In genomic region chr10:67914777-67915340, GRCh38 we compare ENCODE assay signal across 30 cellular contexts. TPM values are rescaled to one million over a fixed set of nuclear protein-coding genes. Genes with fewer than 3 reads are reported as not detected.
DNase-seq lines count a peak whose midpoint lies in the region; ATAC-seq and TF ChIP-seq lines count a peak whose summit lies in the region.
"Had no signal": no experiment of that assay in that cellular context is flagged by ENCODE, and none has a peak within 500 bp of the region (broad histone marks: within the 10 kb centered on the region; RNA-seq: fewer than 3 reads in every experiment).

No MANE protein-coding gene starts in this region.

- no peak for DNase-seq in activated CD8-positive, alpha-beta T cell treated with anti-CD3 and anti-CD28 coated beads for 36 hours
- DNase-seq in activated CD8-positive, alpha-beta T cell treated with anti-CD3 and anti-CD28 coated beads, Interleukin-2, amount 10 ng/mL, durations not matched to agents 7 days and 5 days = no peak
- no peak for DNase-seq in CD4-positive, alpha-beta T cell
- DNase-seq in HFFc6 (no peak), lung (ENCODE audit: low spot score) (no peak), vagina (ENCODE audit: extremely low spot score in 2 of 2) (no peak)
- DNase-seq in activated T-helper 2 cell treated with anti-CD3 and anti-CD28 coated beads, Interferon-gamma antibody, Interleukin-2, Interleukin-4, amounts not matched to agents 10 μg/mL and 5 μg/mL and 100 μg/mL, durations not matched to agents 14 hours and 24 hours and 36 hours (ENCODE audit: low spot score) = no peak
- DNase-seq: activated CD4-positive, alpha-beta T cell treated with anti-CD3 and anti-CD28 coated beads, Interleukin-2, amount 50 U/mL, for 4 hours; activated CD8-positive, alpha-beta memory T cell treated with anti-CD3 and anti-CD28 coated beads, Interleukin-2, amount 50 U/mL, for 48 hours; activated effector memory CD4-positive, alpha-beta T cell treated with anti-CD3 and anti-CD28 coated beads, Interleukin-2, amount 50 U/mL, for 16 hours; body of pancreas; CD4-positive, CD25-positive, alpha-beta regulatory T cell; cerebellar nuclear complex; dermis blood vessel endothelial cell; DMS 273 treated with DMSO at 0.1 percent for 48 hours; gastrocnemius medialis; mammary epithelial cell; NCI-H1092; NCI-H1694; NCI-H2171; NCI-H510A; posterior cingulate gyrus; right cardiac atrium; SIG-M5; T-helper 9 cell had no signal

- POLR2A ChIA-PET in activated CD8-positive, alpha-beta T cell treated with anti-CD3 and anti-CD28 coated beads for 36 hours (lab: Charles Lee) = no interaction called here
- POLR2A ChIA-PET in activated CD8-positive, alpha-beta T cell treated with anti-CD3 and anti-CD28 coated beads, Interleukin-2, amount 10 ng/mL, durations not matched to agents 7 days and 5 days (lab: Charles Lee) = no interaction called here
- POLR2A ChIA-PET in CD4-positive, alpha-beta T cell (lab: Charles Lee) = no interaction called here

- no peak for TF ChIP-seq POLR2A in vagina (IDR thresholded peaks at IDR 0.05)

- H3K27me3 ChIP-seq in CD4-positive, alpha-beta T cell (ENCODE audit: control insufficient read depth, insufficient read depth, low read length) = no peaks in the 10 kb centered on the region
- no peaks in the 10 kb centered on the region for H3K27me3 ChIP-seq in lung (ENCODE audit: control insufficient read depth, insufficient read depth)
- H3K27me3 ChIP-seq in vagina = no peaks in the 10 kb centered on the region
- H3K27me3 ChIP-seq: body of pancreas, gastrocnemius medialis, thyroid gland had no signal

- H3K9me3 ChIP-seq in CD4-positive, alpha-beta T cell (ENCODE audit: control insufficient read depth, low read length) = no peaks in the 10 kb centered on the region
- H3K9me3 ChIP-seq in lung (ENCODE audit: control insufficient read depth in 2 of 2, insufficient read depth in 1 of 2, low read length in 1 of 2) (no peaks in the 10 kb centered on the region), vagina (no peaks in the 10 kb centered on the region)
- H3K9me3 ChIP-seq: A549, body of pancreas, gastrocnemius medialis, thyroid gland had no signal

- 92 to 93% methylated on average over 8 of the region's 8 CpGs for WGBS in lung, 2 donors

- H3K27me3 Mint-ChIP-seq in activated CD8-positive, alpha-beta T cell treated with anti-CD3 and anti-CD28 coated beads for 36 hours = no peaks in the 10 kb centered on the region
- H3K27me3 Mint-ChIP-seq in activated CD8-positive, alpha-beta T cell treated with anti-CD3 and anti-CD28 coated beads, Interleukin-2, amount 10 ng/mL, durations not matched to agents 7 days and 5 days (ENCODE audit: low read depth) = no peaks in the 10 kb centered on the region
- no peaks in the 10 kb centered on the region for H3K27me3 Mint-ChIP-seq in CD4-positive, alpha-beta T cell
- peaks cover 28% of the 10 kb centered on the region for H3K27me3 Mint-ChIP-seq in HFFc6 (ENCODE audit: insufficient read depth)
- H3K27me3 Mint-ChIP-seq in activated T-helper 2 cell treated with anti-CD3 and anti-CD28 coated beads, Interferon-gamma antibody, Interleukin-2, Interleukin-4, amounts not matched to agents 10 μg/mL and 5 μg/mL and 100 μg/mL, durations not matched to agents 14 hours and 24 hours and 36 hours (ENCODE audit: low read depth) = no peaks in the 10 kb centered on the region
- H3K27me3 Mint-ChIP-seq: CD4-positive, CD25-positive, alpha-beta regulatory T cell had no signal

- peak overlapping the region; percentile 56 for H3K27ac Mint-ChIP-seq in activated CD8-positive, alpha-beta T cell treated with anti-CD3 and anti-CD28 coated beads for 36 hours
- no peak overlapping the region for H3K27ac Mint-ChIP-seq in activated CD8-positive, alpha-beta T cell treated with anti-CD3 and anti-CD28 coated beads, Interleukin-2, amount 10 ng/mL, durations not matched to agents 7 days and 5 days
- peak overlapping the region; percentile 48 for H3K27ac Mint-ChIP-seq in CD4-positive, alpha-beta T cell
- peak overlapping the region; percentile 66 for H3K27ac Mint-ChIP-seq in HFFc6
- H3K27ac Mint-ChIP-seq in activated T-helper 2 cell treated with anti-CD3 and anti-CD28 coated beads, Interferon-gamma antibody, Interleukin-2, Interleukin-4, amounts not matched to agents 10 μg/mL and 5 μg/mL and 100 μg/mL, durations not matched to agents 14 hours and 24 hours and 36 hours = no peak overlapping the region
- H3K27ac Mint-ChIP-seq: CD4-positive, CD25-positive, alpha-beta regulatory T cell had no signal

- H3K36me3 Mint-ChIP-seq in activated CD8-positive, alpha-beta T cell treated with anti-CD3 and anti-CD28 coated beads for 36 hours (ENCODE audit: low read depth) = peaks cover 56% of the 10 kb centered on the region
- H3K36me3 Mint-ChIP-seq in activated CD8-positive, alpha-beta T cell treated with anti-CD3 and anti-CD28 coated beads, Interleukin-2, amount 10 ng/mL, durations not matched to agents 7 days and 5 days (ENCODE audit: low read depth) = peaks cover 57% of the 10 kb centered on the region
- peaks cover 86% of the 10 kb centered on the region for H3K36me3 Mint-ChIP-seq in CD4-positive, alpha-beta T cell (ENCODE audit: low read depth)
- peaks cover 50% of the 10 kb centered on the region for H3K36me3 Mint-ChIP-seq in HFFc6 (ENCODE audit: low read depth)
- H3K36me3 Mint-ChIP-seq in activated T-helper 2 cell treated with anti-CD3 and anti-CD28 coated beads, Interferon-gamma antibody, Interleukin-2, Interleukin-4, amounts not matched to agents 10 μg/mL and 5 μg/mL and 100 μg/mL, durations not matched to agents 14 hours and 24 hours and 36 hours (ENCODE audit: low read depth) = peaks cover 54% of the 10 kb centered on the region

- H3K36me3 ChIP-seq in lung (ENCODE audit: control insufficient read depth in 2 of 2, insufficient read depth in 2 of 2, low read length in 2 of 2) = peaks cover 12 to 32% of the 10 kb centered on the region in 2 donors
- H3K36me3 ChIP-seq in vagina = peaks cover 0 to 60% of the 10 kb centered on the region in 2 donors

- no peaks in the 10 kb centered on the region for H3K9me3 Mint-ChIP-seq in activated CD8-positive, alpha-beta T cell treated with anti-CD3 and anti-CD28 coated beads for 36 hours
- no peaks in the 10 kb centered on the region for H3K9me3 Mint-ChIP-seq in activated CD8-positive, alpha-beta T cell treated with anti-CD3 and anti-CD28 coated beads, Interleukin-2, amount 10 ng/mL, durations not matched to agents 7 days and 5 days (ENCODE audit: insufficient read depth)
- no peaks in the 10 kb centered on the region for H3K9me3 Mint-ChIP-seq in CD4-positive, alpha-beta T cell
- no peaks in the 10 kb centered on the region; the same call in 1 of the 2 replicates for H3K9me3 Mint-ChIP-seq in HFFc6
- H3K9me3 Mint-ChIP-seq in activated T-helper 2 cell treated with anti-CD3 and anti-CD28 coated beads, Interferon-gamma antibody, Interleukin-2, Interleukin-4, amounts not matched to agents 10 μg/mL and 5 μg/mL and 100 μg/mL, durations not matched to agents 14 hours and 24 hours and 36 hours = no peaks in the 10 kb centered on the region
- H3K9me3 Mint-ChIP-seq: CD4-positive, CD25-positive, alpha-beta regulatory T cell had no signal

- no peak for TF ChIP-seq CTCF in activated CD8-positive, alpha-beta T cell treated with anti-CD3 and anti-CD28 coated beads for 36 hours (IDR thresholded peaks at IDR 0.05)
- TF ChIP-seq CTCF in CD4-positive, alpha-beta T cell (IDR thresholded peaks at IDR 0.05) = no peak
- TF ChIP-seq CTCF in HFFc6 (IDR thresholded peaks at IDR 0.05) (no peak), lung (IDR thresholded peaks at IDR 0.05; ENCODE audit: control extremely low read depth, extremely low read depth) (no peak), vagina (IDR thresholded peaks at IDR 0.05) (no peak)

- peaks cover 26% of the 10 kb centered on the region for H3K4me1 Mint-ChIP-seq in activated CD8-positive, alpha-beta T cell treated with anti-CD3 and anti-CD28 coated beads for 36 hours (ENCODE audit: low read depth)
- no peaks in the 10 kb centered on the region for H3K4me1 Mint-ChIP-seq in activated CD8-positive, alpha-beta T cell treated with anti-CD3 and anti-CD28 coated beads, Interleukin-2, amount 10 ng/mL, durations not matched to agents 7 days and 5 days (ENCODE audit: low read depth)
- H3K4me1 Mint-ChIP-seq in CD4-positive, alpha-beta T cell (ENCODE audit: low read depth) = peaks cover 28% of the 10 kb centered on the region
- H3K4me1 Mint-ChIP-seq in HFFc6 (ENCODE audit: low read depth) = peaks cover 31% of the 10 kb centered on the region
- H3K4me1 Mint-ChIP-seq in activated T-helper 2 cell treated with anti-CD3 and anti-CD28 coated beads, Interferon-gamma antibody, Interleukin-2, Interleukin-4, amounts not matched to agents 10 μg/mL and 5 μg/mL and 100 μg/mL, durations not matched to agents 14 hours and 24 hours and 36 hours (ENCODE audit: low read depth) = peaks cover 12% of the 10 kb centered on the region

- ATAC-seq in activated CD8-positive, alpha-beta T cell treated with anti-CD3 and anti-CD28 coated beads for 36 hours = no peak
- ATAC-seq in activated CD8-positive, alpha-beta T cell treated with anti-CD3 and anti-CD28 coated beads, Interleukin-2, amount 10 ng/mL, durations not matched to agents 7 days and 5 days = no peak
- ATAC-seq in CD4-positive, alpha-beta T cell (ENCODE audit: poor library complexity) = no peak
- peak; percentile 58 for ATAC-seq in lung (ENCODE audit: insufficient read depth, low FRiP score)
- no peak for ATAC-seq in HG02885 (IDR thresholded peaks at IDR 0.05; ENCODE audit: poor library complexity, unreplicated experiment)
- ATAC-seq: body of pancreas, gastrocnemius medialis, K562, right cardiac atrium had no signal

- H3K4me3 ChIP-seq in lung = no peak overlapping the region
- no peak overlapping the region for H3K4me3 ChIP-seq in vagina
- H3K4me3 ChIP-seq: A549, body of pancreas, gastrocnemius medialis, K562, smooth muscle cell, thyroid gland had no signal

- no peak overlapping the region for H3K4me3 Mint-ChIP-seq in activated CD8-positive, alpha-beta T cell treated with anti-CD3 and anti-CD28 coated beads for 36 hours
- H3K4me3 Mint-ChIP-seq in activated CD8-positive, alpha-beta T cell treated with anti-CD3 and anti-CD28 coated beads, Interleukin-2, amount 10 ng/mL, durations not matched to agents 7 days and 5 days = no peak overlapping the region
- H3K4me3 Mint-ChIP-seq in CD4-positive, alpha-beta T cell = no peak overlapping the region
- peak overlapping the region; percentile 24; the same call in 1 of the 2 replicates for H3K4me3 Mint-ChIP-seq in HFFc6
- H3K4me3 Mint-ChIP-seq in activated T-helper 2 cell treated with anti-CD3 and anti-CD28 coated beads, Interferon-gamma antibody, Interleukin-2, Interleukin-4, amounts not matched to agents 10 μg/mL and 5 μg/mL and 100 μg/mL, durations not matched to agents 14 hours and 24 hours and 36 hours (ENCODE audit: low read depth) = no peak overlapping the region
- H3K4me3 Mint-ChIP-seq: CD4-positive, CD25-positive, alpha-beta regulatory T cell had no signal

- H3K27ac ChIP-seq in CD4-positive, alpha-beta T cell (ENCODE audit: low read depth, low read length) = no peak overlapping the region
- H3K27ac ChIP-seq in lung (ENCODE audit: low read depth in 1 of 2, low read length in 1 of 2) = peak overlapping the region in 1 of 2 donors; percentile 7
- no peak overlapping the region for H3K27ac ChIP-seq in vagina
- H3K27ac ChIP-seq: A549, body of pancreas, gastrocnemius medialis, thyroid gland had no signal

- CTCF ChIA-PET in activated CD8-positive, alpha-beta T cell treated with anti-CD3 and anti-CD28 coated beads for 36 hours (lab: Charles Lee) = interaction anchor here (0.7 kb wide), 1 partner anchor 127 kb away, joined by 3 read pairs; no protein-coding TSS in a partner anchor
- CTCF ChIA-PET in activated CD8-positive, alpha-beta T cell treated with anti-CD3 and anti-CD28 coated beads, Interleukin-2, amount 10 ng/mL, durations not matched to agents 7 days and 5 days (lab: Charles Lee) = interaction anchor here (0.7 to 2.8 kb wide), 2 partner anchors 59 to 127 kb away, joined by 3 to 9 read pairs; no protein-coding TSS in a partner anchor
- CTCF ChIA-PET in CD4-positive, alpha-beta T cell (lab: Charles Lee) = no interaction called here

- H3K4me1 ChIP-seq in lung (ENCODE audit: control insufficient read depth in 2 of 2, insufficient read depth in 2 of 2, low read length in 2 of 2) = no peaks in the 10 kb centered on the region
- H3K4me1 ChIP-seq in vagina = no peaks in the 10 kb centered on the region
- H3K4me1 ChIP-seq: body of pancreas, gastrocnemius medialis, thyroid gland had no signal

- intact Hi-C loops in activated CD8-positive, alpha-beta T cell treated with anti-CD3 and anti-CD28 coated beads for 36 hours (cut with micrococcal nuclease) = no loop called here
- intact Hi-C loops in CD4-positive, alpha-beta T cell (cut with DNase I, micrococcal nuclease) = no loop called here
- intact Hi-C loops in activated T-helper 2 cell treated with anti-CD3 and anti-CD28 coated beads, Interferon-gamma antibody, Interleukin-2, Interleukin-4, amounts not matched to agents 10 μg/mL and 5 μg/mL and 100 μg/mL, durations not matched to agents 14 hours and 24 hours and 36 hours (cut with micrococcal nuclease) = no loop called here
- intact Hi-C loops in vagina (cut with DNase I) = no loop called here

RNA-seq across cellular contexts. Expression of gene SIRT1, which starts 30.4 kb away (rescaled TPM):
- total RNA-seq in activated CD8-positive, alpha-beta T cell treated with anti-CD3 and anti-CD28 coated beads for 36 hours = 10 to 100 TPM; 27.5 to 29.8 TPM
- total RNA-seq in activated CD8-positive, alpha-beta T cell treated with anti-CD3 and anti-CD28 coated beads, Interleukin-2, amount 10 ng/mL, durations not matched to agents 7 days and 5 days = 10 to 100 TPM; 21.9 TPM
- total RNA-seq in CD4-positive, alpha-beta T cell = 10 to 100 TPM; 57.6 to 62.9 TPM
- total RNA-seq in HFFc6 (2021; fragmentation: NEBNext Ultra II Directional; extraction: Animal tissue kit (Norgen Biotek cat#: 25700)) = 10 to 100 TPM in 5 of 6 experiments, 1 to 10 TPM in 1; 9.8 to 12.9 (median 11.7) TPM
- total RNA-seq in lung (10 to 100 TPM; 15.7 to 37.0 TPM), vagina (18.9 TPM)
- 10 to 100 TPM in 1 of 2 donors, 1 to 10 TPM in 1; 8.7 to 11.0 TPM for polyA plus RNA-seq in lung
- 25.3 and 25.6 TPM in 2 replicates for total RNA-seq in activated T-helper 2 cell treated with anti-CD3 and anti-CD28 coated beads, Interferon-gamma antibody, Interleukin-2, Interleukin-4, amounts not matched to agents 10 μg/mL and 5 μg/mL and 100 μg/mL, durations not matched to agents 14 hours and 24 hours and 36 hours

Comparison
In these comparisons a context has a peak if more than half of its experiments do, and no peak if none do; other contexts are left out.
1. H3K27ac Mint-ChIP-seq: peak in activated CD8-positive, alpha-beta T cell treated with anti-CD3 and anti-CD28 coated beads for 36 hours (single experiment), CD4-positive, alpha-beta T cell (single experiment) and HFFc6 (single experiment); none in activated CD8-positive, alpha-beta T cell treated with anti-CD3 and anti-CD28 coated beads, Interleukin-2, amount 10 ng/mL, durations not matched to agents 7 days and 5 days (single experiment) and activated T-helper 2 cell treated with anti-CD3 and anti-CD28 coated beads, Interferon-gamma antibody, Interleukin-2, Interleukin-4, amounts not matched to agents 10 μg/mL and 5 μg/mL and 100 μg/mL, durations not matched to agents 14 hours and 24 hours and 36 hours (single experiment).